ENCODE assay signal across 28 cellular contexts in genomic region chrX:24767557-24767956, GRCh38.
A peak's percentile ranks its signal among the peaks of the same experiment; 100 is the strongest.
DNase-seq lines count a peak whose midpoint lies in the region; ATAC-seq and TF ChIP-seq lines count a peak whose summit lies in the region.
"Had no signal": no experiment of that assay in that cellular context is flagged by ENCODE, and none has a peak within 500 bp of the region (broad histone marks: within the 10 kb centered on the region; RNA-seq: fewer than 3 reads in every experiment).

No MANE protein-coding gene starts in this region.

- H3K9ac ChIP-seq in PC-3 (ENCODE audit: low read length), result no peak overlapping the region
- H3K9ac ChIP-seq: BLaER1 had no signal

- H3K9me2 ChIP-seq in PC-3 (replicated peaks; ENCODE audit: low read length), result no peaks in the 10 kb centered on the region

- peaks cover 16% of the 10 kb centered on the region for H3K36me3 ChIP-seq in PC-3 (ENCODE audit: low read depth, low read length)

- no peak overlapping the region for H3K4me2 ChIP-seq in PC-3 (ENCODE audit: low read length)
- H3K4me2 ChIP-seq: BLaER1 had no signal

- CTCF ChIA-PET in PC-3 (lab: Charles Lee), result no interaction called here

- peak; percentile 1 for DNase-seq in EH (ENCODE audit: low read depth)
- DNase-seq in PC-3, result peak; percentile 7
- DNase-seq in iris pigment epithelial cell (ENCODE audit: low read depth), result peak; percentile 5
- DNase-seq in T-helper 1 cell, result no peak
- DNase-seq in central memory CD4-positive, alpha-beta T cell, result no peak
- no peak for DNase-seq in HuH-7 (ENCODE audit: low spot score)
- DNase-seq: ACHN; CD4-positive, alpha-beta T cell; COR-L47; DMS 273 treated with DMSO at 0.1 percent for 48 hours; DND-41; GDM1; KG1; NCI-H1092 treated with DMSO at 0.1 percent for 48 hours; NCI-H1436 treated with DMSO at 0.1 percent for 48 hours; NCI-H2029 treated with DMSO at 0.1 percent for 48 hours; NCI-H2171; NCI-H345; NCI-H524; NCI-H774; NK-92 treated with Interleukin-12 subunit alpha and Interleukin-12 subunit beta, amount 100 ng/mL, for 24 hours had no signal

- intact Hi-C loops in PC-3 (cut with micrococcal nuclease), result no loop called here

- no peak overlapping the region for H2AFZ ChIP-seq in PC-3 (ENCODE audit: low read length)

- H3K27me3 ChIP-seq in PC-3 (ENCODE audit: low read length), result no peaks in the 10 kb centered on the region

- BruUV-seq in PC-3 (replicated peaks; lab: Mats Ljungman, UMichigan), result no TSS peak

- H3K9me3 ChIP-seq in PC-3 (ENCODE audit: low read length), result no peaks in the 10 kb centered on the region
- H3K9me3 ChIP-seq: BLaER1 had no signal

- H3K4me1 Mint-ChIP-seq in brain, result peaks cover 38% of the 10 kb centered on the region

- H3K79me2 ChIP-seq in PC-3 (ENCODE audit: low read length), result no peaks in the 10 kb centered on the region

- H3K27ac Mint-ChIP-seq in brain, result peak overlapping the region in 3 of 5 experiments; percentile 46 to 76 (median 57)
- H3K27ac Mint-ChIP-seq: CD4-positive, alpha-beta T cell had no signal

- H3K9me3 Mint-ChIP-seq in brain, result no peaks in the 10 kb centered on the region
- H3K9me3 Mint-ChIP-seq: CD4-positive, alpha-beta T cell had no signal

- peaks cover 66% of the 10 kb centered on the region for H3K36me3 Mint-ChIP-seq in brain

- no peaks in the 10 kb centered on the region for H3F3A ChIP-seq in PC-3 (ENCODE audit: low read length, unreplicated experiment)

- peak; percentile 88 for ATAC-seq in PC-3
- no peak for ATAC-seq in HG02938 (IDR thresholded peaks at IDR 0.05; ENCODE audit: unreplicated experiment)
- ATAC-seq: HepG2, Panc1, SK-N-SH treated with all-trans-retinoic acid at 6 μM for 48 hours had no signal

- POLR2A ChIA-PET in PC-3 (lab: Charles Lee; ENCODE audit: unreplicated experiment), result no interaction called here

- H3K4me3 Mint-ChIP-seq in brain, result no peak overlapping the region
- H3K4me3 Mint-ChIP-seq: CD4-positive, alpha-beta T cell had no signal

- H3K4me3 ChIP-seq in PC-3 (ENCODE audit: low read length), result no peak overlapping the region
- H3K4me3 ChIP-seq: BLaER1 had no signal

- H3K27ac ChIP-seq in PC-3 (ENCODE audit: low read length), result no peak overlapping the region
- H3K27ac ChIP-seq: 22Rv1, BLaER1 had no signal

- no peaks in the 10 kb centered on the region; the same call in 1 of the 2 replicates for H3K4me1 ChIP-seq in PC-3 (ENCODE audit: insufficient read depth, low read length)
- H3K4me1 ChIP-seq: BLaER1 had no signal

- H4K20me1 ChIP-seq in PC-3 (ENCODE audit: low read length), result no peaks in the 10 kb centered on the region

- peaks cover 2% of the 10 kb centered on the region for H3K27me3 Mint-ChIP-seq in brain
- H3K27me3 Mint-ChIP-seq: CD4-positive, alpha-beta T cell had no signal

- TF ChIP-seq CTCF in PC-3 (conservative IDR thresholded peaks at IDR 0.05; ENCODE audit: low read depth, low read length), result no peak
- no peak for TF ChIP-seq CTCF in brain (conservative IDR thresholded peaks at IDR 0.05)

Comparison
In these comparisons a context has a peak if more than half of its experiments do, and no peak if none do; other contexts are left out.
1. DNase-seq: peak in EH (single experiment), PC-3 (single experiment) and iris pigment epithelial cell (single experiment); none in T-helper 1 cell (0 of 5), central memory CD4-positive, alpha-beta T cell (single experiment) and HuH-7 (single experiment).